17 cellular contexts compared by ENCODE assay signal in genomic region chr4:88286897-88287296, GRCh38. TPM values are rescaled to one million over a fixed set of nuclear protein-coding genes. Genes with fewer than 3 reads are reported as not detected.
DNase-seq lines count a peak whose midpoint lies in the region; ATAC-seq, FAIRE-seq and TF ChIP-seq lines count a peak whose summit lies in the region.
"Had no signal": no experiment of that assay in that cellular context is flagged by ENCODE, and none has a peak within 500 bp of the region (broad histone marks: within the 10 kb centered on the region; RNA-seq: fewer than 3 reads in every experiment).

No MANE protein-coding gene starts in this region.

- no peak for TF ChIP-seq EP300 in sigmoid colon (IDR thresholded peaks at IDR 0.05)

- no peak overlapping the region for H3K4me3 ChIP-seq in astrocyte (ENCODE audit: insufficient read depth, low read depth, low read length)
- no peak overlapping the region for H3K4me3 ChIP-seq in fibroblast of pulmonary artery (replicated peaks; ENCODE audit: low read depth, low read length)
- H3K4me3 ChIP-seq in sigmoid colon, result no peak overlapping the region
- H3K4me3 ChIP-seq: SJCRH30 had no signal

- peaks cover 6% of the 10 kb centered on the region for H3K79me2 ChIP-seq in astrocyte (ENCODE audit: insufficient read depth, low read length)

- H3K4me1 ChIP-seq in astrocyte (ENCODE audit: insufficient read depth, low read length), result peaks cover 11% of the 10 kb centered on the region
- H3K4me1 ChIP-seq in sigmoid colon, result peaks cover 0 to 21% (median 10%) of the 10 kb centered on the region in 4 donors

- FAIRE-seq in astrocyte (lab: Jason Lieb, UNC), result no peak
- FAIRE-seq: G401.6, small intestine had no signal

- H3K9ac ChIP-seq in astrocyte (ENCODE audit: low read length), result no peak overlapping the region

- H3K27ac ChIP-seq in CD4-positive, alpha-beta T cell (ENCODE audit: low read depth, low read length), result no peak overlapping the region
- H3K27ac ChIP-seq in astrocyte (ENCODE audit: low read depth, low read length), result no peak overlapping the region
- peak overlapping the region; percentile 10 to 44 (median 28) for H3K27ac ChIP-seq in sigmoid colon
- H3K27ac ChIP-seq: neutrophil, SJCRH30 had no signal

- no peaks in the 10 kb centered on the region for H3K27me3 Mint-ChIP-seq in CD4-positive, alpha-beta T cell
- no peaks in the 10 kb centered on the region for H3K27me3 Mint-ChIP-seq in astrocyte (ENCODE audit: low read depth, unreplicated experiment)
- no peaks in the 10 kb centered on the region for H3K27me3 Mint-ChIP-seq in naive thymus-derived CD8-positive, alpha-beta T cell
- H3K27me3 Mint-ChIP-seq: dendritic cell treated with granulocyte-macrophage colony-stimulating factor and Interleukin-4, amounts not matched to agents 40 ng/mL and 50 ng/mL, for 4 days; memory B cell had no signal

- no peak overlapping the region for H2AFZ ChIP-seq in astrocyte (ENCODE audit: low read depth, low read length)

- H3K4me3 Mint-ChIP-seq in CD4-positive, alpha-beta T cell, result no peak overlapping the region
- H3K4me3 Mint-ChIP-seq in astrocyte (ENCODE audit: unreplicated experiment), result no peak overlapping the region
- no peak overlapping the region for H3K4me3 Mint-ChIP-seq in naive thymus-derived CD8-positive, alpha-beta T cell
- H3K4me3 Mint-ChIP-seq: activated T-cell treated with anti-CD3 and anti-CD28 coated beads, Interleukin-2, amount 50 U/mL, for 72 hours; dendritic cell treated with granulocyte-macrophage colony-stimulating factor and Interleukin-4, amounts not matched to agents 40 ng/mL and 50 ng/mL, for 4 days; memory B cell had no signal

- TF ChIP-seq CTCF in CD4-positive, alpha-beta T cell (IDR thresholded peaks at IDR 0.05), result no peak
- no peak for TF ChIP-seq CTCF in astrocyte (IDR thresholded peaks at IDR 0.05; ENCODE audit: insufficient read depth, low read depth, low read length)
- no peak for TF ChIP-seq CTCF in fibroblast of pulmonary artery (IDR thresholded peaks at IDR 0.05; ENCODE audit: low read length, missing control alignments)
- no peak for TF ChIP-seq CTCF in sigmoid colon (IDR thresholded peaks at IDR 0.05)

- H3K4me2 ChIP-seq in astrocyte (ENCODE audit: low read length), result no peak overlapping the region

- CTCF ChIA-PET in CD4-positive, alpha-beta T cell (lab: Charles Lee), result no interaction called here

- peak overlapping the region; percentile 99 for H3K27ac Mint-ChIP-seq in CD4-positive, alpha-beta T cell
- peak overlapping the region; percentile 34 for H3K27ac Mint-ChIP-seq in astrocyte (ENCODE audit: unreplicated experiment)
- H3K27ac Mint-ChIP-seq in naive thymus-derived CD8-positive, alpha-beta T cell, result peak overlapping the region in 1 of 10 donors; percentile 100
- H3K27ac Mint-ChIP-seq: activated T-cell treated with anti-CD3 and anti-CD28 coated beads, Interleukin-2, amount 50 U/mL, for 72 hours; dendritic cell treated with granulocyte-macrophage colony-stimulating factor and Interleukin-4, amounts not matched to agents 40 ng/mL and 50 ng/mL, for 4 days; memory B cell had no signal

- peaks cover under 1% of the 10 kb centered on the region for H4K20me1 ChIP-seq in astrocyte (ENCODE audit: insufficient read depth, low read length)

- H3K9me3 Mint-ChIP-seq in CD4-positive, alpha-beta T cell, result no peaks in the 10 kb centered on the region
- no peaks in the 10 kb centered on the region for H3K9me3 Mint-ChIP-seq in astrocyte (ENCODE audit: unreplicated experiment)
- H3K9me3 Mint-ChIP-seq in naive thymus-derived CD8-positive, alpha-beta T cell, result no peaks in the 10 kb centered on the region
- H3K9me3 Mint-ChIP-seq: activated T-cell treated with anti-CD3 and anti-CD28 coated beads, Interleukin-2, amount 50 U/mL, for 72 hours; dendritic cell treated with granulocyte-macrophage colony-stimulating factor and Interleukin-4, amounts not matched to agents 40 ng/mL and 50 ng/mL, for 4 days; memory B cell had no signal

- peaks cover 20% of the 10 kb centered on the region for H3K36me3 Mint-ChIP-seq in CD4-positive, alpha-beta T cell (ENCODE audit: low read depth)
- H3K36me3 Mint-ChIP-seq in astrocyte (ENCODE audit: low read depth, unreplicated experiment), result no peaks in the 10 kb centered on the region
- no peaks in the 10 kb centered on the region for H3K36me3 Mint-ChIP-seq in naive thymus-derived CD8-positive, alpha-beta T cell
- H3K36me3 Mint-ChIP-seq: memory B cell had no signal

- no peak for ATAC-seq in CD4-positive, alpha-beta T cell (ENCODE audit: poor library complexity)
- ATAC-seq in HG03521 (IDR thresholded peaks at IDR 0.05; ENCODE audit: unreplicated experiment), result no peak
- ATAC-seq in naive thymus-derived CD8-positive, alpha-beta T cell, result no peak
- ATAC-seq: activated T-cell treated with anti-CD3 and anti-CD28 coated beads, Interleukin-2, amount 50 U/mL, for 72 hours; stimulated activated naive CD8-positive, alpha-beta T cell treated with anti-CD3 and anti-CD28 coated beads, Interleukin-15, Interleukin-2, amounts not matched to agents 100 U/mL and 50 U/mL, for 24 hours had no signal

- H3K36me3 ChIP-seq in astrocyte (ENCODE audit: insufficient read depth, low read length) (no peaks in the 10 kb centered on the region), sigmoid colon (no peaks in the 10 kb centered on the region)
- H3K36me3 ChIP-seq: neutrophil, SJCRH30 had no signal

- peaks cover 26% of the 10 kb centered on the region for H3K4me1 Mint-ChIP-seq in CD4-positive, alpha-beta T cell (ENCODE audit: low read depth)
- H3K4me1 Mint-ChIP-seq in astrocyte (ENCODE audit: low read depth, unreplicated experiment), result peaks cover 11% of the 10 kb centered on the region
- peaks cover 14 to 36% (median 25%) of the 10 kb centered on the region in 4 donors for H3K4me1 Mint-ChIP-seq in naive thymus-derived CD8-positive, alpha-beta T cell

- POLR2A ChIA-PET in CD4-positive, alpha-beta T cell (lab: Charles Lee), result interaction anchor here (0.9 to 1.2 kb wide), 2 partner anchors 95 to 1014 kb away, joined by 4 read pairs; no protein-coding TSS in a partner anchor
- POLR2A ChIA-PET in naive thymus-derived CD8-positive, alpha-beta T cell (lab: Charles Lee), result no interaction called here

- no peaks in the 10 kb centered on the region for H3K27me3 ChIP-seq in CD4-positive, alpha-beta T cell (ENCODE audit: control insufficient read depth, insufficient read depth, low read length)
- H3K27me3 ChIP-seq in astrocyte (ENCODE audit: insufficient read depth, low read length) (no peaks in the 10 kb centered on the region), sigmoid colon (no peaks in the 10 kb centered on the region)
- H3K27me3 ChIP-seq: SJCRH30 had no signal

- no peaks in the 10 kb centered on the region for H3K9me3 ChIP-seq in CD4-positive, alpha-beta T cell (ENCODE audit: control insufficient read depth, low read length)
- no peaks in the 10 kb centered on the region for H3K9me3 ChIP-seq in astrocyte (ENCODE audit: insufficient read depth, low read depth, low read length)
- H3K9me3 ChIP-seq in sigmoid colon, result no peaks in the 10 kb centered on the region
- H3K9me3 ChIP-seq: neutrophil, SJCRH30 had no signal

- DNase-seq in CD4-positive, alpha-beta T cell, result no peak
- DNase-seq in astrocyte (ENCODE audit: low read depth), result no peak
- DNase-seq in fibroblast of pulmonary artery (ENCODE audit: low read depth), result peak; percentile 15
- no peak for DNase-seq in sigmoid colon
- DNase-seq in NCI-H524 (lab: John Stamatoyannopoulos, UW), result no peak
- DNase-seq in naive thymus-derived CD8-positive, alpha-beta T cell, result no peak
- DNase-seq in NCI-H1694 (lab: John Stamatoyannopoulos, UW), result no peak
- DNase-seq: activated T-cell treated with anti-CD3 and anti-CD28 coated beads, Interleukin-2, amount 50 U/mL, for 72 hours; NCI-H1092 treated with DMSO at 0.1 percent for 48 hours; SJCRH30; small intestine; stimulated activated naive CD8-positive, alpha-beta T cell treated with anti-CD3 and anti-CD28 coated beads, Interleukin-15, Interleukin-2, amounts not matched to agents 100 U/mL and 50 U/mL, for 24 hours had no signal

- intact Hi-C loops in CD4-positive, alpha-beta T cell (cut with DNase I, micrococcal nuclease), result loop anchor here in 1 of 2 experiments (5.0 kb wide), 1 partner anchor 825 kb away; the partner anchor contains the start of gene TIGD2
- intact Hi-C loops in sigmoid colon (cut with DNase I), result no loop called here

- no peak for TF ChIP-seq POLR2A in sigmoid colon (IDR thresholded peaks at IDR 0.05)

RNA-seq across cellular contexts. Expression of gene PPM1K, which starts 2.5 kb away (rescaled TPM):
- 10 to 100 TPM; 71.0 to 78.1 TPM for total RNA-seq in CD4-positive, alpha-beta T cell
- total RNA-seq in astrocyte (39.9 and 42.3 TPM in 2 replicates), sigmoid colon (10 to 100 TPM; 12.6 to 16.8 (median 15.4) TPM)
- 10 to 100 TPM in 1 of 3 donors, 1 to 10 TPM in 2; 1.6 to 15.6 (median 4.8) TPM for polyA plus RNA-seq in sigmoid colon
- total RNA-seq in naive thymus-derived CD8-positive, alpha-beta T cell, result 10 to 100 TPM; 87.6 to 94.6 TPM
- polyA plus RNA-seq in naive thymus-derived CD8-positive, alpha-beta T cell, result 10 to 100 TPM; 64.7 to 85.3 (median 77.2) TPM

Comparison
In these comparisons a context has a peak if more than half of its experiments do, and no peak if none do; other contexts are left out.
1. H3K27ac ChIP-seq: peak in sigmoid colon (4 of 4); none in CD4-positive, alpha-beta T cell (single experiment) and astrocyte (single experiment).